ENCODE assay signal across 1 cellular context in the genomic region with DNA sequence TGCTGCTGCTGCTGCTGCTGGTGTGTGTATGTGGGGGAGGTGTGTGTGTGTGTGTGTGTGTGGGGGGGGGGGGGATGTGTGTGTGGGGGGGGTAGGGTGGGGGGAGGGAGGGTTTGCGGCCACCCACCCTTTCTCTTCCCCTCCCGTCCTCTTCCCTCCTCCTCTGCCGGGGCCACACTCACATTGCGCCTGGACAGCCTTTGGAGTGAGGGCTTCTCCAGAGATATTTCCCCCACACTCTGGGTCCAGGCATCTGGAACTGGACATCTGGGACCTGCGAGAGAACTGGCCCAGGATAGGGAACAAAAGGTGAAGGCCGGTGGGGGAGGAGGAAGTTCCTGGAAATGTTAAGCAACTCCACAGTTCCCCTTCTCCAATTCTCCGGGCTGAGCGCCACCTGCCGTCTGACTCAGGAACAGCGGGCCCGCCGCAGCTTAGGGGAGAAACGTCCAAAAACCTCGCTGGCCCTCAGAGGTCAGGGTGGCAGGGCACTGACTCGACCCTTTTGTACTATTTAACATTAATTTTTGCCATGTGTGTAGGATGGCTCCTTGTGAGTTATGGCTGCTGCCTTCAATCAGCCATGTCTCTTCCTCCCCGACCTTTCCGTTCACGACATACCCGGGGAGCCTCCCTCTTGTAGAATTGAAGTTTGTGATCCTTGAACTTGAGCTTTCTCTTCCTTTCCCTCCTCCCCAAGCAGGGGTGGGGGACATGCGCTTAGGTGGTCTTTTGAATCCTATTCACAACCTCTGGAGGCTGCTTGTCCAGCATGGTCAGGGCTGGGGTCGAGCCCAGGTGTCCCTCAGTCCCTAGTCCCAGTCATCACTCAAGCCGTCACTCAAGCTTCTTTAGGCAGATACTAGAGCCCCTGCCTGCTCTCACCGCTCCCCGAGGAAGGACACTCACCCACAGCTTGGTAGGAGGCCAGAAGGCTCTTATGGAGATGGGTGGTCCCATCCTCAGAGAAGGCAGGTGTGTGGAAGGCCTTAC.
A peak's percentile ranks its signal among the peaks of the same experiment; 100 is the strongest.
TF ChIP-seq lines count a peak whose summit lies in the region.

Gene C1RL, minus strand, starts transcription at position 287 of the 993 bp plus-strand sequence. Its CDS starts 34 bp downstream, at position 253.

TF ChIP-seq in HepG2, 621 proteins besides CTCF, POLR2A, EP300 and RAD21 (continued from another document and continues in another):
- TF ChIP-seq HOXA9 (CRISPR knock-in tag; IDR thresholded peaks at IDR 0.05; ENCODE audit: borderline replicate concordance): no peak
- TF ChIP-seq FOXP4 (CRISPR knock-in tag; IDR thresholded peaks at IDR 0.05): peak; percentile 64
- peak; percentile 68 for TF ChIP-seq POLR2AphosphoS5 (IDR thresholded peaks at IDR 0.05; ENCODE audit: low read depth, low read length)
- TF ChIP-seq ZNF670 (CRISPR knock-in tag; IDR thresholded peaks at IDR 0.05; ENCODE audit: borderline replicate concordance): no peak
- TF ChIP-seq ARID3A (IDR thresholded peaks at IDR 0.05; ENCODE audit: low read depth, low read length): no peak
- TF ChIP-seq ZFY (CRISPR knock-in tag; IDR thresholded peaks at IDR 0.05): no peak
- no peak for TF ChIP-seq PAWR (CRISPR knock-in tag; IDR thresholded peaks at IDR 0.05; ENCODE audit: borderline replicate concordance)
- TF ChIP-seq AHR (CRISPR knock-in tag; IDR thresholded peaks at IDR 0.05): no peak
- TF ChIP-seq SP5 (CRISPR knock-in tag; IDR thresholded peaks at IDR 0.05; ENCODE audit: borderline replicate concordance, low read depth): no peak
- TF ChIP-seq KDM6A (CRISPR knock-in tag; IDR thresholded peaks at IDR 0.05; ENCODE audit: low read depth): 0 out of 2 replicates have a peak, but pooled peaks have one; percentile 17
- no peak for TF ChIP-seq TIGD3 (CRISPR knock-in tag; IDR thresholded peaks at IDR 0.05; ENCODE audit: borderline replicate concordance)
- no peak for TF ChIP-seq ZNF354B (CRISPR knock-in tag; IDR thresholded peaks at IDR 0.05)
- TF ChIP-seq SP2 (CRISPR knock-in tag; IDR thresholded peaks at IDR 0.05): no peak
- TF ChIP-seq ZNF75D (CRISPR knock-in tag; IDR thresholded peaks at IDR 0.05; ENCODE audit: borderline replicate concordance): no peak
- no peak for TF ChIP-seq E2F5 (CRISPR knock-in tag; conservative IDR thresholded peaks at IDR 0.05)
- no peak for TF ChIP-seq ZNF337 (CRISPR knock-in tag; IDR thresholded peaks at IDR 0.05; ENCODE audit: borderline replicate concordance, low read depth)
- peak; percentile 77 for TF ChIP-seq ZNF574 (CRISPR knock-in tag; IDR thresholded peaks at IDR 0.05)
- TF ChIP-seq HDAC6 (IDR thresholded peaks at IDR 0.05; ENCODE audit: low read depth, low read length): no peak
- peak; percentile 55 for TF ChIP-seq TEAD3 (CRISPR knock-in tag; optimal IDR thresholded peaks at IDR 0.05; ENCODE audit: borderline replicate concordance)
- TF ChIP-seq ZNF720 (CRISPR knock-in tag; IDR thresholded peaks at IDR 0.05): no peak
- no peak for TF ChIP-seq CENPBD1 (CRISPR knock-in tag; IDR thresholded peaks at IDR 0.05; ENCODE audit: borderline replicate concordance, low read depth)
- TF ChIP-seq ATF2 (CRISPR knock-in tag; IDR thresholded peaks at IDR 0.05): no peak
- TF ChIP-seq ZNF44 (CRISPR knock-in tag; IDR thresholded peaks at IDR 0.05): no peak
- TF ChIP-seq MATR3 (CRISPR knock-in tag; IDR thresholded peaks at IDR 0.05): no peak
- no peak for TF ChIP-seq GLI4 (CRISPR knock-in tag; IDR thresholded peaks at IDR 0.05; ENCODE audit: borderline replicate concordance)
- no peak for TF ChIP-seq ZFP62 (CRISPR knock-in tag; IDR thresholded peaks at IDR 0.05)
- TF ChIP-seq ELF3 (CRISPR knock-in tag; IDR thresholded peaks at IDR 0.05): peak; percentile 94
- no peak for TF ChIP-seq ZFP36L1 (CRISPR knock-in tag; IDR thresholded peaks at IDR 0.05)
- no peak for TF ChIP-seq IKZF1 (IDR thresholded peaks at IDR 0.05)
- TF ChIP-seq DNMT1 (CRISPR knock-in tag; IDR thresholded peaks at IDR 0.05): no peak
- TF ChIP-seq ARNTL (CRISPR knock-in tag; IDR thresholded peaks at IDR 0.05): no peak
- no peak for TF ChIP-seq TP53 (CRISPR knock-in tag; conservative IDR thresholded peaks at IDR 0.05)
- no peak for TF ChIP-seq NONO (IDR thresholded peaks at IDR 0.05)
- no peak for TF ChIP-seq NONO (CRISPR knock-in tag; conservative IDR thresholded peaks at IDR 0.05)
- no peak for TF ChIP-seq ZNF792 (CRISPR knock-in tag; IDR thresholded peaks at IDR 0.05)
- TF ChIP-seq KAT7 (CRISPR knock-in tag; IDR thresholded peaks at IDR 0.05; ENCODE audit: borderline replicate concordance): no peak
- TF ChIP-seq ZMYM3 (CRISPR knock-in tag; IDR thresholded peaks at IDR 0.05): no peak
- no peak for TF ChIP-seq FLYWCH1 (CRISPR knock-in tag; IDR thresholded peaks at IDR 0.05)
- TF ChIP-seq ZFX (CRISPR knock-in tag; IDR thresholded peaks at IDR 0.05; ENCODE audit: low read depth): no peak
- TF ChIP-seq ZFP41 (CRISPR knock-in tag; IDR thresholded peaks at IDR 0.05; ENCODE audit: borderline replicate concordance): no peak
- no peak for TF ChIP-seq ZNF17 (CRISPR knock-in tag; IDR thresholded peaks at IDR 0.05)
- TF ChIP-seq RBFOX2 (IDR thresholded peaks at IDR 0.05; ENCODE audit: low read depth, low read length): no peak
- no peak for TF ChIP-seq ZSCAN29 (CRISPR knock-in tag; conservative IDR thresholded peaks at IDR 0.05)
- TF ChIP-seq ZFP1 (CRISPR knock-in tag; IDR thresholded peaks at IDR 0.05): peak; percentile 45; the same call in 1 of the 2 replicates
- TF ChIP-seq ZNF567 (CRISPR knock-in tag; IDR thresholded peaks at IDR 0.05; ENCODE audit: borderline replicate concordance): no peak
- peak; percentile 4; the same call in 1 of the 2 replicates for TF ChIP-seq MYC (CRISPR knock-in tag; IDR thresholded peaks at IDR 0.05; ENCODE audit: borderline replicate concordance)
- TF ChIP-seq NPAS2 (CRISPR knock-in tag; IDR thresholded peaks at IDR 0.05; ENCODE audit: borderline replicate concordance): no peak
- TF ChIP-seq CENPX (CRISPR knock-in tag; IDR thresholded peaks at IDR 0.05): no peak
- TF ChIP-seq ZNF614 (CRISPR knock-in tag; IDR thresholded peaks at IDR 0.05; ENCODE audit: borderline replicate concordance): peak; percentile 24; the same call in 1 of the 2 replicates
- TF ChIP-seq BCL6 (CRISPR knock-in tag; IDR thresholded peaks at IDR 0.05): peak; percentile 89
- TF ChIP-seq KMT2B (CRISPR knock-in tag; IDR thresholded peaks at IDR 0.05): no peak
- no peak; the same call in 1 of the 2 replicates for TF ChIP-seq SNAPC2 (CRISPR knock-in tag; IDR thresholded peaks at IDR 0.05)
- no peak for TF ChIP-seq NRL (CRISPR knock-in tag; IDR thresholded peaks at IDR 0.05; ENCODE audit: borderline replicate concordance)
- peak; percentile 78 for TF ChIP-seq TARDBP (CRISPR knock-in tag; IDR thresholded peaks at IDR 0.05)
- peak; percentile 52 for TF ChIP-seq PRPF4 (IDR thresholded peaks at IDR 0.05; ENCODE audit: low read depth, low read length, poor library complexity, severe bottlenecking)
